Comparison of ENCODE assay signal across 1 cellular context in the genomic region with DNA sequence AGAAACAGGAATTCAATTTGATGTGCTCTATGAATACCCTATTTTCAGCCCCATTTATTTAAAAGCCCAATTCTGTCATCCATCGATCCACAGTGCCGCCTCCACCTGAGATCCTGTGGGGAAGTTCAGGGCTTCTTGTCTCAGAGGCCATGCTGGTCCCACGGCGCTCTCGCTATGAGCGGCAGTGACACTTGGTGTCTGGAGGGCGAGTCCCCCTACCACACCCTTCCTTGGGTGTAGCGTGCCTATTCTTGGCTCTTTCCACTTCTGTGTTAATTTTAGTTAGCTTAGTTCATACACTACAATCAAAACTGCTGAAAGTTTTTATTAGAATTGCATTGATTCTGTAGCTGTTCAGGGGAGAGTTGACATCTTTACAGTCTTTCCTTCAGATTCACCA.
TF ChIP-seq lines count a peak whose summit lies in the region.

No MANE protein-coding gene starts in this region.

TF ChIP-seq in HepG2, 621 proteins besides CTCF, POLR2A, EP300 and RAD21:
- TF ChIP-seq, protein P1, sequence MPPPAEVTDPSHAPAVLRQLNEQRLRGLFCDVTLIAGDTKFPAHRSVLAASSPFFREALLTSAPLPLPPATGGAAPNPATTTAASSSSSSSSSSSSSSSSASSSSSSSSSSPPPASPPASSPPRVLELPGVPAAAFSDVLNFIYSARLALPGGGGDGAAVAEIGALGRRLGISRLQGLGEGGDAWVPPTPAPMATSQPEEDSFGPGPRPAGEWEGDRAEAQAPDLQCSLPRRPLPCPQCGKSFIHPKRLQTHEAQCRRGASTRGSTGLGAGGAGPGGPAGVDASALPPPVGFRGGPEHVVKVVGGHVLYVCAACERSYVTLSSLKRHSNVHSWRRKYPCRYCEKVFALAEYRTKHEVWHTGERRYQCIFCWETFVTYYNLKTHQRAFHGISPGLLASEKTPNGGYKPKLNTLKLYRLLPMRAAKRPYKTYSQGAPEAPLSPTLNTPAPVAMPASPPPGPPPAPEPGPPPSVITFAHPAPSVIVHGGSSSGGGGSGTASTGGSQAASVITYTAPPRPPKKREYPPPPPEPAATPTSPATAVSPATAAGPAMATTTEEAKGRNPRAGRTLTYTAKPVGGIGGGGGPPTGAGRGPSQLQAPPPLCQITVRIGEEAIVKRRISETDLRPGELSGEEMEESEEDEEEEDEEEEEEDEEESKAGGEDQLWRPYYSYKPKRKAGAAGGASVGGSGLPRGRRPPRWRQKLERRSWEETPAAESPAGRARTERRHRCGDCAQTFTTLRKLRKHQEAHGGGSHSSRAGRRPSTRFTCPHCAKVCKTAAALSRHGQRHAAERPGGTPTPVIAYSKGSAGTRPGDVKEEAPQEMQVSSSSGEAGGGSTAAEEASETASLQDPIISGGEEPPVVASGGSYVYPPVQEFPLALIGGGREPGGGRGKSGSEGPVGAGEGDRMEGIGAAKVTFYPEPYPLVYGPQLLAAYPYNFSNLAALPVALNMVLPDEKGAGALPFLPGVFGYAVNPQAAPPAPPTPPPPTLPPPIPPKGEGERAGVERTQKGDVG (CRISPR knock-in tag; IDR thresholded peaks at IDR 0.05; ENCODE audit: borderline replicate concordance), result no peak
- TF ChIP-seq ZMYM3 (CRISPR knock-in tag; IDR thresholded peaks at IDR 0.05), result no peak
- TF ChIP-seq SMYD3 (CRISPR knock-in tag; IDR thresholded peaks at IDR 0.05), result no peak
- no peak for TF ChIP-seq ZNF776 (CRISPR knock-in tag; IDR thresholded peaks at IDR 0.05)
- TF ChIP-seq, protein P2, sequence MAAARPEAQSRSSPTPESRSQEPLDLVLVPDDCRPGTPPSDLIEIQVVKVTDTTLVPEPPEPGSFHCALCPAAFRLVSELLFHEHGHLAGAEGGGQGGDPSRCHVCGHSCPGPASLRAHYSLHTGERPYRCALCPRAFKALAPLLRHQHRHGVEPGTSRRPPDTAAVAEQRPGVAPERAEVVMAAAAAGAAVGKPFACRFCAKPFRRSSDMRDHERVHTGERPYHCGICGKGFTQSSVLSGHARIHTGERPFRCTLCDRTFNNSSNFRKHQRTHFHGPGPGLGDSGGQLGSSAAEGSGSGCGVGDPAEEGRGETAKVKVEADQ (CRISPR knock-in tag; IDR thresholded peaks at IDR 0.05; ENCODE audit: borderline replicate concordance), result no peak
- TF ChIP-seq ZBTB7B (CRISPR knock-in tag; IDR thresholded peaks at IDR 0.05), result no peak
- TF ChIP-seq ZNF775 (CRISPR knock-in tag; IDR thresholded peaks at IDR 0.05; ENCODE audit: borderline replicate concordance), result no peak
- TF ChIP-seq, protein P3, sequence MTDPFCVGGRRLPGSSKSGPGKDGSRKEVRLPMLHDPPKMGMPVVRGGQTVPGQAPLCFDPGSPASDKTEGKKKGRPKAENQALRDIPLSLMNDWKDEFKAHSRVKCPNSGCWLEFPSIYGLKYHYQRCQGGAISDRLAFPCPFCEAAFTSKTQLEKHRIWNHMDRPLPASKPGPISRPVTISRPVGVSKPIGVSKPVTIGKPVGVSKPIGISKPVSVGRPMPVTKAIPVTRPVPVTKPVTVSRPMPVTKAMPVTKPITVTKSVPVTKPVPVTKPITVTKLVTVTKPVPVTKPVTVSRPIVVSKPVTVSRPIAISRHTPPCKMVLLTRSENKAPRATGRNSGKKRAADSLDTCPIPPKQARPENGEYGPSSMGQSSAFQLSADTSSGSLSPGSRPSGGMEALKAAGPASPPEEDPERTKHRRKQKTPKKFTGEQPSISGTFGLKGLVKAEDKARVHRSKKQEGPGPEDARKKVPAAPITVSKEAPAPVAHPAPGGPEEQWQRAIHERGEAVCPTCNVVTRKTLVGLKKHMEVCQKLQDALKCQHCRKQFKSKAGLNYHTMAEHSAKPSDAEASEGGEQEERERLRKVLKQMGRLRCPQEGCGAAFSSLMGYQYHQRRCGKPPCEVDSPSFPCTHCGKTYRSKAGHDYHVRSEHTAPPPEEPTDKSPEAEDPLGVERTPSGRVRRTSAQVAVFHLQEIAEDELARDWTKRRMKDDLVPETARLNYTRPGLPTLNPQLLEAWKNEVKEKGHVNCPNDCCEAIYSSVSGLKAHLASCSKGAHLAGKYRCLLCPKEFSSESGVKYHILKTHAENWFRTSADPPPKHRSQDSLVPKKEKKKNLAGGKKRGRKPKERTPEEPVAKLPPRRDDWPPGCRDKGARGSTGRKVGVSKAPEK (CRISPR knock-in tag; IDR thresholded peaks at IDR 0.05; ENCODE audit: borderline replicate concordance), result no peak
- TF ChIP-seq, protein P4, sequence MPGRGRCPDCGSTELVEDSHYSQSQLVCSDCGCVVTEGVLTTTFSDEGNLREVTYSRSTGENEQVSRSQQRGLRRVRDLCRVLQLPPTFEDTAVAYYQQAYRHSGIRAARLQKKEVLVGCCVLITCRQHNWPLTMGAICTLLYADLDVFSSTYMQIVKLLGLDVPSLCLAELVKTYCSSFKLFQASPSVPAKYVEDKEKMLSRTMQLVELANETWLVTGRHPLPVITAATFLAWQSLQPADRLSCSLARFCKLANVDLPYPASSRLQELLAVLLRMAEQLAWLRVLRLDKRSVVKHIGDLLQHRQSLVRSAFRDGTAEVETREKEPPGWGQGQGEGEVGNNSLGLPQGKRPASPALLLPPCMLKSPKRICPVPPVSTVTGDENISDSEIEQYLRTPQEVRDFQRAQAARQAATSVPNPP (CRISPR knock-in tag; IDR thresholded peaks at IDR 0.05), result no peak
- no peak for TF ChIP-seq SRSF4 (IDR thresholded peaks at IDR 0.05; ENCODE audit: low read depth, low read length, poor library complexity, severe bottlenecking)
- TF ChIP-seq, protein P5, sequence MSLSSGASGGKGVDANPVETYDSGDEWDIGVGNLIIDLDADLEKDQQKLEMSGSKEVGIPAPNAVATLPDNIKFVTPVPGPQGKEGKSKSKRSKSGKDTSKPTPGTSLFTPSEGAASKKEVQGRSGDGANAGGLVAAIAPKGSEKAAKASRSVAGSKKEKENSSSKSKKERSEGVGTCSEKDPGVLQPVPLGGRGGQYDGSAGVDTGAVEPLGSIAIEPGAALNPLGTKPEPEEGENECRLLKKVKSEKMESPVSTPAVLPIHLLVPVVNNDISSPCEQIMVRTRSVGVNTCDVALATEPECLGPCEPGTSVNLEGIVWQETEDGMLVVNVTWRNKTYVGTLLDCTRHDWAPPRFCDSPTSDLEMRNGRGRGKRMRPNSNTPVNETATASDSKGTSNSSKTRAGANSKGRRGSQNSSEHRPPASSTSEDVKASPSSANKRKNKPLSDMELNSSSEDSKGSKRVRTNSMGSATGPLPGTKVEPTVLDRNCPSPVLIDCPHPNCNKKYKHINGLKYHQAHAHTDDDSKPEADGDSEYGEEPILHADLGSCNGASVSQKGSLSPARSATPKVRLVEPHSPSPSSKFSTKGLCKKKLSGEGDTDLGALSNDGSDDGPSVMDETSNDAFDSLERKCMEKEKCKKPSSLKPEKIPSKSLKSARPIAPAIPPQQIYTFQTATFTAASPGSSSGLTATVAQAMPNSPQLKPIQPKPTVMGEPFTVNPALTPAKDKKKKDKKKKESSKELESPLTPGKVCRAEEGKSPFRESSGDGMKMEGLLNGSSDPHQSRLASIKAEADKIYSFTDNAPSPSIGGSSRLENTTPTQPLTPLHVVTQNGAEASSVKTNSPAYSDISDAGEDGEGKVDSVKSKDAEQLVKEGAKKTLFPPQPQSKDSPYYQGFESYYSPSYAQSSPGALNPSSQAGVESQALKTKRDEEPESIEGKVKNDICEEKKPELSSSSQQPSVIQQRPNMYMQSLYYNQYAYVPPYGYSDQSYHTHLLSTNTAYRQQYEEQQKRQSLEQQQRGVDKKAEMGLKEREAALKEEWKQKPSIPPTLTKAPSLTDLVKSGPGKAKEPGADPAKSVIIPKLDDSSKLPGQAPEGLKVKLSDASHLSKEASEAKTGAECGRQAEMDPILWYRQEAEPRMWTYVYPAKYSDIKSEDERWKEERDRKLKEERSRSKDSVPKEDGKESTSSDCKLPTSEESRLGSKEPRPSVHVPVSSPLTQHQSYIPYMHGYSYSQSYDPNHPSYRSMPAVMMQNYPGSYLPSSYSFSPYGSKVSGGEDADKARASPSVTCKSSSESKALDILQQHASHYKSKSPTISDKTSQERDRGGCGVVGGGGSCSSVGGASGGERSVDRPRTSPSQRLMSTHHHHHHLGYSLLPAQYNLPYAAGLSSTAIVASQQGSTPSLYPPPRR (CRISPR knock-in tag; IDR thresholded peaks at IDR 0.05; ENCODE audit: borderline replicate concordance), result no peak
- TF ChIP-seq ZNF761 (CRISPR knock-in tag; conservative IDR thresholded peaks at IDR 0.05), result no peak
- TF ChIP-seq TP53 (CRISPR knock-in tag; conservative IDR thresholded peaks at IDR 0.05), result no peak
- TF ChIP-seq, protein P6, sequence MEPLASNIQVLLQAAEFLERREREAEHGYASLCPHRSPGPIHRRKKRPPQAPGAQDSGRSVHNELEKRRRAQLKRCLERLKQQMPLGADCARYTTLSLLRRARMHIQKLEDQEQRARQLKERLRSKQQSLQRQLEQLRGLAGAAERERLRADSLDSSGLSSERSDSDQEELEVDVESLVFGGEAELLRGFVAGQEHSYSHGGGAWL (CRISPR knock-in tag; IDR thresholded peaks at IDR 0.05), result no peak
- TF ChIP-seq SPEN (CRISPR knock-in tag; IDR thresholded peaks at IDR 0.05; ENCODE audit: low read depth), result no peak
- no peak for TF ChIP-seq MAFF (IDR thresholded peaks at IDR 0.05; ENCODE audit: low read depth, low read length)
- no peak for TF ChIP-seq HDAC6 (IDR thresholded peaks at IDR 0.05; ENCODE audit: low read depth, low read length)
- no peak for TF ChIP-seq HNF4G (IDR thresholded peaks at IDR 0.05; ENCODE audit: borderline replicate concordance, low read depth, low read length)
- no peak for TF ChIP-seq HNF4G (CRISPR knock-in tag; IDR thresholded peaks at IDR 0.05; ENCODE audit: borderline replicate concordance, low read depth)
